In genomic region chrY:8004196-8004595, GRCh38 we compare ENCODE assay signal across 15 cellular contexts.
DNase-seq lines count a peak whose midpoint lies in the region; ATAC-seq and TF ChIP-seq lines count a peak whose summit lies in the region.
"Had no signal": no experiment of that assay in that cellular context is flagged by ENCODE, and none has a peak within 500 bp of the region (broad histone marks: within the 10 kb centered on the region; RNA-seq: fewer than 3 reads in every experiment).

No MANE protein-coding gene starts in this region.

- H3K27me3 ChIP-seq in PC-9 (ENCODE audit: insufficient read depth, low read depth), result no peaks in the 10 kb centered on the region
- H3K27me3 ChIP-seq: neural progenitor cell had no signal

- no peaks in the 10 kb centered on the region for H3K27me3 Mint-ChIP-seq in activated CD4-positive, alpha-beta T cell treated with anti-CD3 and anti-CD28 coated beads for 36 hours
- no peaks in the 10 kb centered on the region for H3K27me3 Mint-ChIP-seq in activated CD4-positive, alpha-beta T cell treated with anti-CD3 and anti-CD28 coated beads, Interleukin-2, amount 10 ng/mL, durations not matched to agents 24 days and 14 days
- H3K27me3 Mint-ChIP-seq in T-helper 2 cell treated with Interferon-gamma antibody and Interleukin-4, amounts not matched to agents 5 μg/mL and 100 μg/mL, for 36 hours (ENCODE audit: low read depth), result no peaks in the 10 kb centered on the region

- H3K36me3 ChIP-seq in PC-9 (ENCODE audit: low read depth), result no peaks in the 10 kb centered on the region
- H3K36me3 ChIP-seq: neural progenitor cell, thoracic aorta had no signal

- H3K4me2 ChIP-seq in PC-9, result no peak overlapping the region
- H3K4me2 ChIP-seq: A549, neural progenitor cell had no signal

- H3K27ac Mint-ChIP-seq in activated CD4-positive, alpha-beta T cell treated with anti-CD3 and anti-CD28 coated beads for 36 hours, result peak overlapping the region; percentile 13
- no peak overlapping the region for H3K27ac Mint-ChIP-seq in activated CD4-positive, alpha-beta T cell treated with anti-CD3 and anti-CD28 coated beads, Interleukin-2, amount 10 ng/mL, durations not matched to agents 24 days and 14 days
- no peak overlapping the region for H3K27ac Mint-ChIP-seq in T-helper 2 cell treated with Interferon-gamma antibody and Interleukin-4, amounts not matched to agents 5 μg/mL and 100 μg/mL, for 36 hours
- H3K27ac Mint-ChIP-seq: immature natural killer cell, neural progenitor cell had no signal

- H3K9me3 Mint-ChIP-seq in activated CD4-positive, alpha-beta T cell treated with anti-CD3 and anti-CD28 coated beads for 36 hours (ENCODE audit: low read depth), result peaks cover 5% of the 10 kb centered on the region
- H3K9me3 Mint-ChIP-seq in activated CD4-positive, alpha-beta T cell treated with anti-CD3 and anti-CD28 coated beads, Interleukin-2, amount 10 ng/mL, durations not matched to agents 24 days and 14 days, result no peaks in the 10 kb centered on the region
- no peaks in the 10 kb centered on the region for H3K9me3 Mint-ChIP-seq in T-helper 2 cell treated with Interferon-gamma antibody and Interleukin-4, amounts not matched to agents 5 μg/mL and 100 μg/mL, for 36 hours
- H3K9me3 Mint-ChIP-seq: neural progenitor cell had no signal

- H3K9me2 ChIP-seq in PC-9 (ENCODE audit: insufficient read depth), result no peaks in the 10 kb centered on the region

- no peak for TF ChIP-seq CTCF in PC-9 (conservative IDR thresholded peaks at IDR 0.05)

- peak; percentile 87 for ATAC-seq in activated CD4-positive, alpha-beta T cell treated with anti-CD3 and anti-CD28 coated beads for 36 hours
- ATAC-seq in HG02642 (IDR thresholded peaks at IDR 0.05; ENCODE audit: poor library complexity, unreplicated experiment), result peak; percentile 65
- no peak for ATAC-seq in esophagus mucosa
- ATAC-seq: A549, sciatic nerve had no signal

- H2AFZ ChIP-seq in PC-9, result no peak overlapping the region
- H2AFZ ChIP-seq: neural progenitor cell had no signal

- no TSS peak for BruUV-seq in PC-9 (replicated peaks; lab: Mats Ljungman, UMichigan)

- no peaks in the 10 kb centered on the region for H3K36me3 Mint-ChIP-seq in activated CD4-positive, alpha-beta T cell treated with anti-CD3 and anti-CD28 coated beads for 36 hours (ENCODE audit: low read depth)
- no peaks in the 10 kb centered on the region for H3K36me3 Mint-ChIP-seq in activated CD4-positive, alpha-beta T cell treated with anti-CD3 and anti-CD28 coated beads, Interleukin-2, amount 10 ng/mL, durations not matched to agents 24 days and 14 days (ENCODE audit: low read depth)
- H3K36me3 Mint-ChIP-seq in T-helper 2 cell treated with Interferon-gamma antibody and Interleukin-4, amounts not matched to agents 5 μg/mL and 100 μg/mL, for 36 hours (ENCODE audit: low read depth), result no peaks in the 10 kb centered on the region
- H3K36me3 Mint-ChIP-seq: immature natural killer cell, neural progenitor cell had no signal

- H3K27ac ChIP-seq in PC-9, result no peak overlapping the region
- H3K27ac ChIP-seq: A549, neural progenitor cell, thoracic aorta had no signal

- no peaks in the 10 kb centered on the region for H3K79me2 ChIP-seq in PC-9 (ENCODE audit: low read depth)

- intact Hi-C loops in activated CD4-positive, alpha-beta T cell treated with anti-CD3 and anti-CD28 coated beads for 36 hours (cut with DNase I, micrococcal nuclease), result loop anchor here (1.0 to 10.0 kb wide), 4 partner anchors 81 to 669 kb away; no protein-coding TSS in a partner anchor
- intact Hi-C loops in activated CD4-positive, alpha-beta T cell treated with anti-CD3 and anti-CD28 coated beads, Interleukin-2, amount 10 ng/mL, durations not matched to agents 24 days and 14 days (cut with micrococcal nuclease), result loop anchor here (5.0 kb wide), 2 partner anchors 537 to 677 kb away; no protein-coding TSS in a partner anchor
- intact Hi-C loops in PC-9 (cut with micrococcal nuclease; ENCODE audit: unreplicated experiment), result no loop called here

- no peak overlapping the region for H3K4me3 ChIP-seq in skeletal muscle cell (ENCODE audit: low read depth, low read length)
- H3K4me3 ChIP-seq in PC-9, result no peak overlapping the region
- H3K4me3 ChIP-seq: A549, neural progenitor cell, thoracic aorta had no signal

- H3K4me3 Mint-ChIP-seq in activated CD4-positive, alpha-beta T cell treated with anti-CD3 and anti-CD28 coated beads for 36 hours, result no peak overlapping the region
- no peak overlapping the region for H3K4me3 Mint-ChIP-seq in activated CD4-positive, alpha-beta T cell treated with anti-CD3 and anti-CD28 coated beads, Interleukin-2, amount 10 ng/mL, durations not matched to agents 24 days and 14 days
- no peak overlapping the region for H3K4me3 Mint-ChIP-seq in T-helper 2 cell treated with Interferon-gamma antibody and Interleukin-4, amounts not matched to agents 5 μg/mL and 100 μg/mL, for 36 hours
- H3K4me3 Mint-ChIP-seq: immature natural killer cell, neural progenitor cell had no signal

- CTCF ChIA-PET in activated CD4-positive, alpha-beta T cell treated with anti-CD3 and anti-CD28 coated beads for 36 hours (lab: Charles Lee), result no interaction called here
- CTCF ChIA-PET in PC-9 (lab: Charles Lee), result no interaction called here

- H3K4me1 ChIP-seq in PC-9 (replicated peaks; ENCODE audit: insufficient read depth), result no peaks in the 10 kb centered on the region
- H3K4me1 ChIP-seq: A549, neural progenitor cell had no signal

- POLR2A ChIA-PET in activated CD4-positive, alpha-beta T cell treated with anti-CD3 and anti-CD28 coated beads for 36 hours (lab: Charles Lee), result no interaction called here
- POLR2A ChIA-PET in PC-9 (lab: Charles Lee; ENCODE audit: unreplicated experiment), result no interaction called here

- H4K20me1 ChIP-seq in PC-9 (ENCODE audit: insufficient read depth), result no peaks in the 10 kb centered on the region

- H3K9me3 ChIP-seq in PC-9 (ENCODE audit: insufficient read depth, low read depth), result no peaks in the 10 kb centered on the region
- H3K9me3 ChIP-seq: A549, thoracic aorta had no signal

- no peaks in the 10 kb centered on the region for H3F3A ChIP-seq in PC-9 (ENCODE audit: insufficient read depth, low read depth)

- peak; percentile 53 for DNase-seq in activated CD4-positive, alpha-beta T cell treated with anti-CD3 and anti-CD28 coated beads for 36 hours
- no peak for DNase-seq in activated CD4-positive, alpha-beta T cell treated with anti-CD3 and anti-CD28 coated beads, Interleukin-2, amount 10 ng/mL, durations not matched to agents 24 days and 14 days
- peak; percentile 13 for DNase-seq in T-helper 2 cell treated with Interferon-gamma antibody and Interleukin-4, amounts not matched to agents 5 μg/mL and 100 μg/mL, for 36 hours (ENCODE audit: low spot score)
- DNase-seq in skeletal muscle cell (ENCODE audit: low read depth) (peak; percentile 30), PC-9 (no peak), NCI-H446 (lab: John Stamatoyannopoulos, UW) (no peak)
- DNase-seq: immature natural killer cell, mesenchymal stem cell, NCI-H2171 had no signal

- peaks cover 21% of the 10 kb centered on the region for H3K4me1 Mint-ChIP-seq in activated CD4-positive, alpha-beta T cell treated with anti-CD3 and anti-CD28 coated beads for 36 hours
- H3K4me1 Mint-ChIP-seq in activated CD4-positive, alpha-beta T cell treated with anti-CD3 and anti-CD28 coated beads, Interleukin-2, amount 10 ng/mL, durations not matched to agents 24 days and 14 days, result peaks cover 2% of the 10 kb centered on the region
- H3K4me1 Mint-ChIP-seq in T-helper 2 cell treated with Interferon-gamma antibody and Interleukin-4, amounts not matched to agents 5 μg/mL and 100 μg/mL, for 36 hours (ENCODE audit: low read depth), result no peaks in the 10 kb centered on the region
- H3K4me1 Mint-ChIP-seq: immature natural killer cell, neural progenitor cell had no signal

Comparison
In these comparisons a context has a peak if more than half of its experiments do, and no peak if none do; other contexts are left out.
1. DNase-seq: peak in activated CD4-positive, alpha-beta T cell treated with anti-CD3 and anti-CD28 coated beads for 36 hours (single experiment), T-helper 2 cell treated with Interferon-gamma antibody and Interleukin-4, amounts not matched to agents 5 μg/mL and 100 μg/mL, for 36 hours (single experiment) and skeletal muscle cell (single experiment); none in activated CD4-positive, alpha-beta T cell treated with anti-CD3 and anti-CD28 coated beads, Interleukin-2, amount 10 ng/mL, durations not matched to agents 24 days and 14 days (single experiment), PC-9 (0 of 2) and NCI-H446 (0 of 2).